1 cellular context compared by ENCODE assay signal in genomic region chr11:62137881-62138629, GRCh38.
TF ChIP-seq lines count a peak whose summit lies in the region.

No MANE protein-coding gene starts in this region.

TF ChIP-seq in H1, 55 proteins besides CTCF, POLR2A, EP300 and RAD21:
- no peak for TF ChIP-seq GTF2F1 (IDR thresholded peaks at IDR 0.05; ENCODE audit: borderline replicate concordance, low read depth, low read length)
- no peak for TF ChIP-seq SAP30 (IDR thresholded peaks at IDR 0.05; ENCODE audit: insufficient read depth, insufficient replicate concordance, low read length)
- no peak for TF ChIP-seq CBX8 (IDR thresholded peaks at IDR 0.05; ENCODE audit: borderline replicate concordance, low read depth, low read length)
- TF ChIP-seq HDAC6 (IDR thresholded peaks at IDR 0.05; ENCODE audit: low read depth, low read length), result no peak
- no peak for TF ChIP-seq JUN (IDR thresholded peaks at IDR 0.05; ENCODE audit: low read depth, low read length)
- TF ChIP-seq RFX5 (IDR thresholded peaks at IDR 0.05; ENCODE audit: borderline replicate concordance, low read depth, low read length), result no peak
- no peak for TF ChIP-seq FOSL1 (IDR thresholded peaks at IDR 0.05; ENCODE audit: insufficient read depth, low read depth, low read length)
- TF ChIP-seq HDAC2 (IDR thresholded peaks at IDR 0.05; ENCODE audit: borderline replicate concordance in 1 of 2, low read depth in 2 of 2, low read length in 2 of 2), result no peak
- TF ChIP-seq RXRA (IDR thresholded peaks at IDR 0.05; ENCODE audit: insufficient read depth, low read depth, low read length), result no peak
- TF ChIP-seq E2F6 (IDR thresholded peaks at IDR 0.05), result no peak
- TF ChIP-seq USF2 (IDR thresholded peaks at IDR 0.05; ENCODE audit: low read length), result no peak
- TF ChIP-seq ZNF274 (IDR thresholded peaks at IDR 0.05; ENCODE audit: borderline replicate concordance, extremely low read depth, low read length), result no peak
